Comparison of ENCODE assay signal across 7 cellular contexts in the genomic region with DNA sequence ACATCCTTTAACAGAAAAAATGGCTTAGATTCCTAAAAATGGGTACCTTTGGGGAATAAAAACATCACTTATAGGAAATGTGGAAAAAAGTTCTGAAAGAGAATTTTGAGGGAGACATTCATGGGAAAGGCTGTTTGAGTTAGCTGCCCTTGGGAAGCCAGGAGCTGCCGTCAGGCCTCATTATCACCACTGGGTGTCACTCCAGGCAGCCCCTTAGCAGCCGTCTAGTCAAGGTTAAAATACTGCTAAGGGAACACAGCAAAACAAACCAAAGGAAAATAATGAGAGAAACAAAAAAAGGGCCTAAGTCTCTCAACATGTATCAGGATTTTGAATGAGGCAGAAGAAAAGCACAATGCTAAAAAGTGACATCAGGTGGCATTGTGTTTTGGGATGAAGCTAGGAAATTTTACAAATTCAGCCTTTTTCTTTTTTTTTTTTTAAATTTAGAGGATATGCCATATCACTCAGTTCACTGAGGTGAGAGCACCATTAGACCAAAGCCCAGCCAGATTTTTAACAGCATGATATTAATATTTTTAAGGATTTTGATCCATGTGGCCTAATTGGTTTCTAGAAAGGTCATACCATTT.
DNase-seq lines count a peak whose midpoint lies in the region; ATAC-seq and TF ChIP-seq lines count a peak whose summit lies in the region.

No MANE protein-coding gene starts in this region.

- peak in 1 of 4 donors; percentile 48 for ATAC-seq in psoas muscle
- no peak for ATAC-seq in GM19455 (IDR thresholded peaks at IDR 0.05; ENCODE audit: unreplicated experiment)

- H2AFZ ChIP-seq in SK-N-SH (ENCODE audit: low read depth) = no peak overlapping the region

- no peak overlapping the region for H3K4me3 ChIP-seq in SK-N-SH (ENCODE audit: low read depth in 2 of 2, low read length in 1 of 2)
- no peak overlapping the region for H3K4me3 ChIP-seq in psoas muscle

- H3K4me1 ChIP-seq in SK-N-SH (ENCODE audit: control insufficient read depth in 1 of 2, insufficient read depth in 2 of 2, low read depth in 1 of 2, low read length in 1 of 2) = no peaks in the 10 kb centered on the region
- H3K4me1 ChIP-seq in psoas muscle = no peaks in the 10 kb centered on the region

- TF ChIP-seq EP300 in SK-N-SH (IDR thresholded peaks at IDR 0.05; ENCODE audit: borderline replicate concordance in 1 of 2, low read depth in 1 of 2, low read length in 1 of 2) = no peak

- 0% methylated on average over 2 of the region's 2 CpGs for WGBS in SK-N-SH (ENCODE audit: low lambda C conversion rate)
- WGBS in psoas muscle, 3 donors = 2 to 11% (median 4%) methylated on average over 2 of the region's 2 CpGs

- no peaks in the 10 kb centered on the region for H4K20me1 ChIP-seq in SK-N-SH (ENCODE audit: insufficient read depth)

- H3K27me3 ChIP-seq in SK-N-SH (ENCODE audit: insufficient read depth) = peaks cover 12% of the 10 kb centered on the region; the same call in 1 of the 2 replicates
- H3K27me3 ChIP-seq in psoas muscle (ENCODE audit: insufficient read depth in 3 of 3, low read length in 2 of 3) = no peaks in the 10 kb centered on the region

- no peak overlapping the region for H3K27ac ChIP-seq in SK-N-SH (ENCODE audit: low read depth in 2 of 2, low read length in 1 of 2)
- H3K27ac ChIP-seq in psoas muscle = no peak overlapping the region

- no peak overlapping the region for H3K9ac ChIP-seq in SK-N-SH

- DNase-seq in HPDE6-E6E7 (ENCODE audit: extremely low spot score) (peak; percentile 74), SK-N-SH (peak; percentile 6), foreskin melanocyte (peak; percentile 32), psoas muscle (no peak), GDM1 (lab: John Stamatoyannopoulos, UW) (no peak)

- no peaks in the 10 kb centered on the region for H3K9me2 ChIP-seq in SK-N-SH

- H3K9me3 ChIP-seq in SK-N-SH = no peaks in the 10 kb centered on the region
- H3K9me3 ChIP-seq in psoas muscle = no peaks in the 10 kb centered on the region

- no peaks in the 10 kb centered on the region for H3K79me2 ChIP-seq in SK-N-SH (ENCODE audit: insufficient read depth)

- peak; percentile 62 for TF ChIP-seq RAD21 in SK-N-SH (IDR thresholded peaks at IDR 0.05; ENCODE audit: low read length)

- CTCF ChIA-PET in SK-N-SH (lab: Yijun Ruan, JAX) = interaction anchor here (0.6 to 1.6 kb wide), 5 partner anchors 12 to 741 kb away, joined by 3 to 4 read pairs (median 3); no protein-coding TSS in a partner anchor

- peak; percentile 59 for TF ChIP-seq CTCF in GM12873 (IDR thresholded peaks at IDR 0.05; ENCODE audit: insufficient read depth, low read depth, low read length, missing control alignments)
- TF ChIP-seq CTCF in SK-N-SH (IDR thresholded peaks at IDR 0.05) = peak; percentile 81
- TF ChIP-seq CTCF in psoas muscle (IDR thresholded peaks at IDR 0.05) = peak; percentile 46

- H3F3A ChIP-seq in SK-N-SH (replicated peaks; ENCODE audit: insufficient read depth) = no peaks in the 10 kb centered on the region

- H3K36me3 ChIP-seq in SK-N-SH (replicated peaks in 1 of 2; ENCODE audit: control insufficient read depth in 1 of 2, insufficient read depth in 2 of 2, low read length in 1 of 2) (no peaks in the 10 kb centered on the region), psoas muscle (ENCODE audit: insufficient read depth in 1 of 2, low read depth in 1 of 2) (no peaks in the 10 kb centered on the region)

- intact Hi-C loops in psoas muscle (cut with DNase I) = loop anchor here in 1 of 2 donors (10.0 kb wide), 1 partner anchor 734 kb away; no protein-coding TSS in a partner anchor

- no peak overlapping the region for H3K4me2 ChIP-seq in SK-N-SH

- POLR2A ChIA-PET in SK-N-SH (lab: Yijun Ruan, JAX) = no interaction called here

TF ChIP-seq in SK-N-SH, 30 proteins besides CTCF, POLR2A, EP300 and RAD21:
- no peak for TF ChIP-seq MEF2A (IDR thresholded peaks at IDR 0.05; ENCODE audit: borderline replicate concordance, low read depth)
- peak; percentile 55 for TF ChIP-seq SMC3 (IDR thresholded peaks at IDR 0.05; ENCODE audit: low read depth, low read length)
TF ChIP-seq in SK-N-SH: peak in this region for 1.

Comparison
In these comparisons a context has a peak if more than half of its experiments do, and no peak if none do; other contexts are left out.
1. DNase-seq: peak in HPDE6-E6E7 (single experiment), SK-N-SH (single experiment) and foreskin melanocyte (single experiment); none in psoas muscle (0 of 2) and GDM1 (single experiment).
2. Peak in every context shown above with its lines, with median percentiles within 50 percentile points of each other: CTCF ChIP-seq.